In the genomic region with DNA sequence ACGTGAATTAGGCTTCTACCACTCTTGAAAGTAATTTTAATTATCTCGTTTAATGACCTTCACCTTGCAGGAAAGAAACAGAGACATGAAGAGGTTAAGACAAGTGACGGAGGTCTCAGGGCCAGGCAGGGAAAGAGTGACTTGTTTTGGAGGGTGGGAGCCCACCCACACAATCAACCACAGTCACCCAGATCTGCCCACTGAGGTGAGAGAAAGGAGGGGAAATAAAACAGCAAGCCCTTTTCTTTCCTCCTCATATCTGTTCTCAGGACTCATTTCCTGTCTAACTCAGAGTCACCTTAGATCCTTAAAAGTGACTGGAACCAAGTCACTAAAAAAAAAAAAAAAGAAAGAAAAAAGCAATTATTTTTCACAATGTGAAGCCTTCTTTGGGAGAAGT, we compare ENCODE assay signal across 14 cellular contexts. TPM values are rescaled to one million over a fixed set of nuclear protein-coding genes. Genes with fewer than 3 reads are reported as not detected.
DNase-seq lines count a peak whose midpoint lies in the region; ATAC-seq and TF ChIP-seq lines count a peak whose summit lies in the region.
"Had no signal": no experiment of that assay in that cellular context is flagged by ENCODE, and none has a peak within 500 bp of the region (broad histone marks: within the 10 kb centered on the region; RNA-seq: fewer than 3 reads in every experiment).

No MANE protein-coding gene starts in this region.

- H3K36me3 ChIP-seq in HCT116 (ENCODE audit: control insufficient read depth in 1 of 2, insufficient read depth in 2 of 2, low read length in 2 of 2) (no peaks in the 10 kb centered on the region), esophagus (ENCODE audit: control insufficient read depth in 2 of 2, insufficient read depth in 2 of 2, low read length in 1 of 2) (no peaks in the 10 kb centered on the region)

- no peak overlapping the region for H2AFZ ChIP-seq in HCT116 (ENCODE audit: low read depth, low read length, poor library complexity, severe bottlenecking)

- RAD21 ChIA-PET in HCT116 (lab: Charles Lee; ENCODE audit: low non-redundant PET in 1 of 2, low total read pairs in 2 of 2, uncharacterized antibody in 2 of 2, unreplicated experiment in 2 of 2) = interaction anchor here in 1 of 2 experiments (0.7 kb wide), 1 partner anchor 12 kb away, joined by 3 read pairs; no protein-coding TSS in a partner anchor

- TF ChIP-seq CTCF in HCT116 (IDR thresholded peaks at IDR 0.05 in 2 of 3, conservative IDR thresholded peaks at IDR 0.05 in 1 of 3; ENCODE audit: borderline replicate concordance in 1 of 3, insufficient read depth in 1 of 3, low read depth in 2 of 3, low read length in 2 of 3) = no peak
- TF ChIP-seq CTCF in activated CD8-positive, alpha-beta T cell treated with anti-CD3 and anti-CD28 coated beads for 36 hours (IDR thresholded peaks at IDR 0.05) = no peak
- TF ChIP-seq CTCF in glutamatergic neuron (IDR thresholded peaks at IDR 0.05; ENCODE audit: partially characterized antibody, unreplicated experiment) = no peak

- no TSS peak for BruUV-seq in HCT116 (replicated peaks; lab: Mats Ljungman, UMichigan)

- WGBS in esophagus, 2 donors = 37 to 48% methylated on average over 3 of the region's 3 CpGs

- TF ChIP-seq POLR2A in HCT116 (IDR thresholded peaks at IDR 0.05; ENCODE audit: borderline replicate concordance, extremely low read depth, insufficient read depth, insufficient read length) = no peak

- CTCF ChIA-PET in HCT116 (lab: Charles Lee) = no interaction called here
- CTCF ChIA-PET in activated CD8-positive, alpha-beta T cell treated with anti-CD3 and anti-CD28 coated beads for 36 hours (lab: Charles Lee) = no interaction called here

- DNase-seq in HCT116 (ENCODE audit: low read depth, low spot score) (no peak), glutamatergic neuron (no peak), DMS79 (lab: John Stamatoyannopoulos, UW) (no peak)
- DNase-seq in activated CD8-positive, alpha-beta T cell treated with anti-CD3 and anti-CD28 coated beads for 36 hours = peak; percentile 79
- DNase-seq in stimulated activated CD8-positive, alpha-beta memory T cell treated with anti-CD3 and anti-CD28 coated beads, Interleukin-4, amount 100 ng/mL, for 24 hours (ENCODE audit: low read depth) = peak; percentile 6
- DNase-seq in stimulated activated naive CD4-positive, alpha-beta T cell (lab: John Stamatoyannopoulos, UW) = no peak
- DNase-seq: CD4-positive, CD25-positive, alpha-beta regulatory T cell; central memory CD4-positive, alpha-beta T cell; islet precursor cell; naive thymus-derived CD8-positive, alpha-beta T cell; NCI-H1048; RPMI8226 had no signal

- H3K9me3 ChIP-seq in HCT116 (ENCODE audit: control insufficient read depth in 1 of 2, insufficient read depth in 1 of 2, low read depth in 1 of 2, low read length in 2 of 2) (no peaks in the 10 kb centered on the region), esophagus (ENCODE audit: control insufficient read depth in 2 of 2, insufficient read depth in 1 of 2, low read depth in 1 of 2, low read length in 1 of 2) (no peaks in the 10 kb centered on the region)

- H3K27ac Mint-ChIP-seq in activated CD8-positive, alpha-beta T cell treated with anti-CD3 and anti-CD28 coated beads for 36 hours = peak overlapping the region; percentile 44
- H3K27ac Mint-ChIP-seq in glutamatergic neuron (ENCODE audit: unreplicated experiment) = no peak overlapping the region
- H3K27ac Mint-ChIP-seq: CD4-positive, CD25-positive, alpha-beta regulatory T cell had no signal

- TF ChIP-seq RAD21 in HCT116 (IDR thresholded peaks at IDR 0.05; ENCODE audit: low read depth) = no peak

- H4K20me1 ChIP-seq in HCT116 (ENCODE audit: insufficient read depth) = no peaks in the 10 kb centered on the region

- H3K27me3 ChIP-seq in HCT116 (ENCODE audit: insufficient read depth, low read length) (no peaks in the 10 kb centered on the region), esophagus (ENCODE audit: control insufficient read depth in 1 of 2, insufficient read depth in 2 of 2, low read length in 2 of 2) (no peaks in the 10 kb centered on the region)

- intact Hi-C loops in HCT116 (cut with micrococcal nuclease) = loop anchor here (1.0 kb wide), 1 partner anchor 27 kb away; the partner anchor contains the start of gene ATP8B1
- intact Hi-C loops in activated CD8-positive, alpha-beta T cell treated with anti-CD3 and anti-CD28 coated beads for 36 hours (cut with micrococcal nuclease) = no loop called here

- peaks cover 32% of the 10 kb centered on the region for H3K4me1 Mint-ChIP-seq in activated CD8-positive, alpha-beta T cell treated with anti-CD3 and anti-CD28 coated beads for 36 hours (ENCODE audit: low read depth)
- H3K4me1 Mint-ChIP-seq in glutamatergic neuron (ENCODE audit: low read depth, unreplicated experiment) = peaks cover 8% of the 10 kb centered on the region

- H3K4me3 ChIP-seq in HCT116 (replicated peaks in 1 of 2; ENCODE audit: low read depth in 1 of 2, low read length in 2 of 2) = peak overlapping the region in 1 of 2 experiments; percentile 35; a peak in 1 of 4 replicates
- H3K4me3 ChIP-seq in esophagus (ENCODE audit: low read depth in 1 of 2, low read length in 2 of 2) = no peak overlapping the region

- no peaks in the 10 kb centered on the region for H3K79me2 ChIP-seq in HCT116 (ENCODE audit: insufficient read depth, low read length)

- no peaks in the 10 kb centered on the region for H3K9me2 ChIP-seq in HCT116 (ENCODE audit: insufficient read depth)

- H3K4me2 ChIP-seq in HCT116 (ENCODE audit: low read length) = peak overlapping the region; percentile 70

- H3K4me1 ChIP-seq in HCT116 (ENCODE audit: control insufficient read depth in 1 of 2, insufficient read depth in 2 of 2, low read length in 2 of 2) = peaks cover 67 to 91% of the 10 kb centered on the region in 2 experiments
- H3K4me1 ChIP-seq in esophagus (ENCODE audit: control insufficient read depth in 2 of 2, insufficient read depth in 2 of 2, low read length in 1 of 2) = peaks cover 0 to 28% of the 10 kb centered on the region in 2 donors

- H3K9me3 Mint-ChIP-seq in activated CD8-positive, alpha-beta T cell treated with anti-CD3 and anti-CD28 coated beads for 36 hours = no peaks in the 10 kb centered on the region
- peaks cover 2% of the 10 kb centered on the region for H3K9me3 Mint-ChIP-seq in glutamatergic neuron (ENCODE audit: unreplicated experiment)
- H3K9me3 Mint-ChIP-seq: naive thymus-derived CD8-positive, alpha-beta T cell had no signal

- H3K27ac ChIP-seq in HCT116 (ENCODE audit: low read depth, low read length) (peak overlapping the region; percentile 70), esophagus (ENCODE audit: low read depth in 2 of 2, low read length in 1 of 2) (peak overlapping the region; percentile 96 to 97)

- 0 out of 2 replicates have a peak overlapping the region, but pooled peaks have one; percentile 9 for H3K9ac ChIP-seq in HCT116 (ENCODE audit: low read length)

- H3K4me3 Mint-ChIP-seq in activated CD8-positive, alpha-beta T cell treated with anti-CD3 and anti-CD28 coated beads for 36 hours = no peak overlapping the region
- no peak overlapping the region for H3K4me3 Mint-ChIP-seq in glutamatergic neuron (ENCODE audit: unreplicated experiment)
- H3K4me3 Mint-ChIP-seq: CD4-positive, CD25-positive, alpha-beta regulatory T cell had no signal

- no peaks in the 10 kb centered on the region for H3K36me3 Mint-ChIP-seq in activated CD8-positive, alpha-beta T cell treated with anti-CD3 and anti-CD28 coated beads for 36 hours (ENCODE audit: low read depth)
- H3K36me3 Mint-ChIP-seq in glutamatergic neuron (ENCODE audit: unreplicated experiment) = no peaks in the 10 kb centered on the region
- H3K36me3 Mint-ChIP-seq: CD4-positive, CD25-positive, alpha-beta regulatory T cell had no signal

- peaks cover 2% of the 10 kb centered on the region for H3K27me3 Mint-ChIP-seq in activated CD8-positive, alpha-beta T cell treated with anti-CD3 and anti-CD28 coated beads for 36 hours
- H3K27me3 Mint-ChIP-seq in glutamatergic neuron (ENCODE audit: unreplicated experiment) = peaks cover 3% of the 10 kb centered on the region
- H3K27me3 Mint-ChIP-seq: CD4-positive, CD25-positive, alpha-beta regulatory T cell; naive thymus-derived CD8-positive, alpha-beta T cell had no signal

- ATAC-seq in HCT116 = peak; percentile 21
- peak; percentile 90 for ATAC-seq in activated CD8-positive, alpha-beta T cell treated with anti-CD3 and anti-CD28 coated beads for 36 hours
- ATAC-seq in GM21576 (IDR thresholded peaks at IDR 0.05; ENCODE audit: unreplicated experiment) = no peak
- ATAC-seq: naive thymus-derived CD8-positive, alpha-beta T cell had no signal

- POLR2A ChIA-PET in HCT116 (lab: Charles Lee) = no interaction called here
- POLR2A ChIA-PET in activated CD8-positive, alpha-beta T cell treated with anti-CD3 and anti-CD28 coated beads for 36 hours (lab: Charles Lee) = no interaction called here

TF ChIP-seq in HCT116, 20 proteins besides CTCF, POLR2A, EP300 and RAD21:
- TF ChIP-seq YY1 (IDR thresholded peaks at IDR 0.05; ENCODE audit: extremely low read depth, insufficient replicate concordance, low read depth, low read length) = no peak
- TF ChIP-seq EZH2 (IDR thresholded peaks at IDR 0.05) = no peak
- no peak; the same call in 1 of the 2 replicates for TF ChIP-seq MAX (IDR thresholded peaks at IDR 0.05)
- TF ChIP-seq, protein P1, sequence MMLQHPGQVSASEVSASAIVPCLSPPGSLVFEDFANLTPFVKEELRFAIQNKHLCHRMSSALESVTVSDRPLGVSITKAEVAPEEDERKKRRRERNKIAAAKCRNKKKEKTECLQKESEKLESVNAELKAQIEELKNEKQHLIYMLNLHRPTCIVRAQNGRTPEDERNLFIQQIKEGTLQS (IDR thresholded peaks at IDR 0.05) = no peak
- TF ChIP-seq ZFX (IDR thresholded peaks at IDR 0.05) = no peak
- TF ChIP-seq ELF1 (IDR thresholded peaks at IDR 0.05; ENCODE audit: borderline replicate concordance, low read depth) = no peak
- TF ChIP-seq EZH2phosphoT487 (IDR thresholded peaks at IDR 0.05; ENCODE audit: borderline replicate concordance) = no peak

RNA-seq across cellular contexts. Expression of gene ATP8B1, which starts 26.8 kb away (rescaled TPM):
- total RNA-seq in HCT116 (2021; ENCODE audit: unreplicated experiment) = 15.9 TPM
- polyA plus RNA-seq in HCT116 (2012) = 8.1 and 8.6 TPM in 2 replicates
- total RNA-seq in activated CD8-positive, alpha-beta T cell treated with anti-CD3 and anti-CD28 coated beads for 36 hours = under 1 TPM; 0.18 to 0.38 TPM
- 10 to 100 TPM in 1 of 2 donors, 1 to 10 TPM in 1; 8.0 to 12.9 TPM for polyA plus RNA-seq in esophagus
- 0.07 TPM for total RNA-seq in glutamatergic neuron (ENCODE audit: unreplicated experiment)
- total RNA-seq: CD4-positive, CD25-positive, alpha-beta regulatory T cell had no signal
- polyA plus RNA-seq: naive thymus-derived CD8-positive, alpha-beta T cell had no signal

Comparison
In these comparisons a context has a peak if more than half of its experiments do, and no peak if none do; other contexts are left out.
1. DNase-seq: peak in activated CD8-positive, alpha-beta T cell treated with anti-CD3 and anti-CD28 coated beads for 36 hours (single experiment) and stimulated activated CD8-positive, alpha-beta memory T cell treated with anti-CD3 and anti-CD28 coated beads, Interleukin-4, amount 100 ng/mL, for 24 hours (single experiment); none in HCT116 (single experiment), glutamatergic neuron (single experiment), DMS79 (single experiment) and stimulated activated naive CD4-positive, alpha-beta T cell (0 of 6).
2. RNA of gene ATP8B1, which starts 26.8 kb away (total RNA-seq): 15.9 TPM in HCT116 (single experiment); 0.18 to 0.38 TPM in activated CD8-positive, alpha-beta T cell treated with anti-CD3 and anti-CD28 coated beads for 36 hours and 0.07 TPM in glutamatergic neuron (single experiment); every median in the first group is over 10 times any median in the second.